ENCODE assay signal across 13 cellular contexts in genomic region chr2:191178066-191178701, GRCh38.
"Had no signal": no experiment of that assay in that cellular context is flagged by ENCODE, and none has a peak within 500 bp of the region (broad histone marks: within the 10 kb centered on the region; RNA-seq: fewer than 3 reads in every experiment).

No MANE protein-coding gene starts in this region.

- H3K27ac ChIP-seq: brain microvascular endothelial cell, upper lobe of right lung had no signal

- H3K4me3 ChIP-seq: lung, skin epidermis, upper lobe of right lung had no signal

- H3K4me1 ChIP-seq: upper lobe of right lung had no signal

- DNase-seq: activated CD4-positive, alpha-beta T cell treated with anti-CD3 and anti-CD28 coated beads, Interleukin-2, amount 50 U/mL, for 1 hour; activated CD4-positive, CD25-positive, alpha-beta regulatory T cell; activated CD8-positive, alpha-beta memory T cell treated with anti-CD3 and anti-CD28 coated beads for 24 hours; activated gamma-delta T cell treated with Interleukin-2 at 50 U/mL for 16 hours; activated naive CD8-positive, alpha-beta T cell treated with anti-CD3 and anti-CD28 coated beads for 36 hours; brain microvascular endothelial cell; effector memory CD8-positive, alpha-beta T cell; erythroblast; glutamatergic neuron; naive thymus-derived CD8-positive, alpha-beta T cell; upper lobe of right lung had no signal

- H3K36me3 ChIP-seq: brain microvascular endothelial cell, upper lobe of right lung had no signal

- ATAC-seq: effector memory CD8-positive, alpha-beta T cell; naive thymus-derived CD8-positive, alpha-beta T cell had no signal

- H3K9me3 ChIP-seq: upper lobe of right lung had no signal

- H3K27me3 ChIP-seq: brain microvascular endothelial cell, upper lobe of right lung had no signal
